8 cellular contexts compared by ENCODE assay signal in genomic region chr15:76337047-76337738, GRCh38. TPM values are rescaled to one million over a fixed set of nuclear protein-coding genes. Genes with fewer than 3 reads are reported as not detected.
A peak's percentile ranks its signal among the peaks of the same experiment; 100 is the strongest.
DNase-seq lines count a peak whose midpoint lies in the region; ATAC-seq lines count a peak whose summit lies in the region.

No MANE protein-coding gene starts in this region.

- POLR2A ChIA-PET in CD4-positive, alpha-beta memory T cell (lab: Charles Lee; ENCODE audit: partially characterized antibody), result interaction anchor here (1.8 kb wide), 1 partner anchor 47 kb away, joined by 5 read pairs; no protein-coding TSS in a partner anchor
- POLR2A ChIA-PET in activated CD8-positive, alpha-beta T cell treated with anti-CD3 and anti-CD28 coated beads, Interleukin-2, amount 10 ng/mL, durations not matched to agents 7 days and 5 days (lab: Charles Lee), result interaction anchor here (0.9 to 1.0 kb wide), 2 partner anchors 9 to 12 kb away, joined by 3 read pairs; no protein-coding TSS in a partner anchor

- H3K9me3 ChIP-seq in CD4-positive, alpha-beta memory T cell (ENCODE audit: control insufficient read depth in 1 of 2, low read length in 2 of 2), result no peaks in the 10 kb centered on the region
- H3K9me3 ChIP-seq in HUES6 (ENCODE audit: control insufficient read depth, insufficient read depth, low read depth, low read length), result no peaks in the 10 kb centered on the region
- H3K9me3 ChIP-seq in muscle layer of colon (ENCODE audit: low read length), result no peaks in the 10 kb centered on the region

- H3K36me3 ChIP-seq in CD4-positive, alpha-beta memory T cell (ENCODE audit: insufficient read depth, low read length), result no peaks in the 10 kb centered on the region
- H3K36me3 ChIP-seq in HUES6 (ENCODE audit: control insufficient read depth, insufficient read depth, low read length), result no peaks in the 10 kb centered on the region
- no peaks in the 10 kb centered on the region for H3K36me3 ChIP-seq in muscle layer of colon (ENCODE audit: insufficient read depth, low read length)

- CTCF ChIA-PET in CD4-positive, alpha-beta memory T cell (lab: Charles Lee; ENCODE audit: partially characterized antibody), result no interaction called here
- CTCF ChIA-PET in activated CD8-positive, alpha-beta T cell treated with anti-CD3 and anti-CD28 coated beads, Interleukin-2, amount 10 ng/mL, durations not matched to agents 7 days and 5 days (lab: Charles Lee), result no interaction called here

- H3K27me3 ChIP-seq in CD4-positive, alpha-beta memory T cell (ENCODE audit: insufficient read depth, low read length), result peaks cover 56% of the 10 kb centered on the region
- H3K27me3 ChIP-seq in HUES6 (ENCODE audit: control insufficient read depth, insufficient read depth, low read length), result peaks cover 100% of the 10 kb centered on the region
- H3K27me3 ChIP-seq in muscle layer of colon (ENCODE audit: control insufficient read depth in 1 of 2, insufficient read depth in 2 of 2, low read length in 2 of 2), result peaks cover 48 to 71% of the 10 kb centered on the region in 2 donors

- peak in 1 of 5 donors; percentile 32 for DNase-seq in CD4-positive, alpha-beta memory T cell
- no peak for DNase-seq in activated CD8-positive, alpha-beta T cell treated with anti-CD3 and anti-CD28 coated beads, Interleukin-2, amount 10 ng/mL, durations not matched to agents 7 days and 5 days
- DNase-seq in medulla oblongata (ENCODE audit: extremely low spot score), result no peak
- no peak for DNase-seq in dedifferentiated amniotic fluid mesenchymal stem cell (ENCODE audit: extremely low spot score)
- DNase-seq in left colon, result no peak
- no peak for DNase-seq in substantia nigra (lab: John Stamatoyannopoulos, UW)

- H3K36me3 Mint-ChIP-seq in CD4-positive, alpha-beta memory T cell, result peaks cover 0 to 2% of the 10 kb centered on the region in 2 donors
- H3K36me3 Mint-ChIP-seq in activated CD8-positive, alpha-beta T cell treated with anti-CD3 and anti-CD28 coated beads, Interleukin-2, amount 10 ng/mL, durations not matched to agents 7 days and 5 days (ENCODE audit: low read depth), result peaks cover 7% of the 10 kb centered on the region

- H3K27ac Mint-ChIP-seq in CD4-positive, alpha-beta memory T cell, result peak overlapping the region in 5 of 7 donors; percentile 49 to 85 (median 66)
- H3K27ac Mint-ChIP-seq in activated CD8-positive, alpha-beta T cell treated with anti-CD3 and anti-CD28 coated beads, Interleukin-2, amount 10 ng/mL, durations not matched to agents 7 days and 5 days, result peak overlapping the region; percentile 58

- H3K9me3 Mint-ChIP-seq in CD4-positive, alpha-beta memory T cell, result peaks cover 0 to 20% (median 2%) of the 10 kb centered on the region in 8 donors
- no peaks in the 10 kb centered on the region for H3K9me3 Mint-ChIP-seq in activated CD8-positive, alpha-beta T cell treated with anti-CD3 and anti-CD28 coated beads, Interleukin-2, amount 10 ng/mL, durations not matched to agents 7 days and 5 days (ENCODE audit: insufficient read depth)

- no peak overlapping the region for H3K27ac ChIP-seq in CD4-positive, alpha-beta memory T cell (ENCODE audit: low read depth, low read length)
- H3K27ac ChIP-seq in HUES6 (ENCODE audit: low read depth, low read length), result no peak overlapping the region
- H3K27ac ChIP-seq in muscle layer of colon (ENCODE audit: low read depth, low read length), result peak overlapping the region; percentile 3
- H3K27ac ChIP-seq in substantia nigra (ENCODE audit: low read depth, low read length, poor library complexity, severe bottlenecking), result no peak overlapping the region

- peaks cover 41 to 71% (median 53%) of the 10 kb centered on the region in 4 donors for H3K4me1 Mint-ChIP-seq in CD4-positive, alpha-beta memory T cell
- peaks cover 58% of the 10 kb centered on the region for H3K4me1 Mint-ChIP-seq in activated CD8-positive, alpha-beta T cell treated with anti-CD3 and anti-CD28 coated beads, Interleukin-2, amount 10 ng/mL, durations not matched to agents 7 days and 5 days (ENCODE audit: low read depth)

- H3K27me3 Mint-ChIP-seq in CD4-positive, alpha-beta memory T cell, result peaks cover 66 to 73% of the 10 kb centered on the region in 2 donors
- H3K27me3 Mint-ChIP-seq in activated CD8-positive, alpha-beta T cell treated with anti-CD3 and anti-CD28 coated beads, Interleukin-2, amount 10 ng/mL, durations not matched to agents 7 days and 5 days (ENCODE audit: low read depth), result peaks cover 70% of the 10 kb centered on the region

- intact Hi-C loops in CD4-positive, alpha-beta memory T cell (cut with micrococcal nuclease), result no loop called here
- intact Hi-C loops in left colon (cut with DNase I, micrococcal nuclease), result no loop called here

- H3K9ac ChIP-seq in HUES6 (ENCODE audit: low read length) (no peak overlapping the region), muscle layer of colon (ENCODE audit: low read length) (peak overlapping the region; percentile 20)

- H3K4me1 ChIP-seq in CD4-positive, alpha-beta memory T cell (ENCODE audit: insufficient read depth, low read length), result peaks cover 71% of the 10 kb centered on the region
- H3K4me1 ChIP-seq in HUES6 (ENCODE audit: control insufficient read depth, insufficient read depth, low read length) (peaks cover 44% of the 10 kb centered on the region), muscle layer of colon (ENCODE audit: insufficient read depth, low read length) (peaks cover 21% of the 10 kb centered on the region)

- peak overlapping the region; percentile 2 to 24 for H3K4me3 ChIP-seq in CD4-positive, alpha-beta memory T cell (ENCODE audit: low read length in 2 of 2)
- H3K4me3 ChIP-seq in HUES6 (ENCODE audit: low read depth, low read length), result peak overlapping the region; percentile 59
- H3K4me3 ChIP-seq in muscle layer of colon (ENCODE audit: low read depth in 1 of 2, low read length in 2 of 2), result peak overlapping the region; percentile 57 to 65

- H3K4me3 Mint-ChIP-seq in CD4-positive, alpha-beta memory T cell, result peak overlapping the region; percentile 75 to 93 (median 86)
- peak overlapping the region; percentile 67 for H3K4me3 Mint-ChIP-seq in activated CD8-positive, alpha-beta T cell treated with anti-CD3 and anti-CD28 coated beads, Interleukin-2, amount 10 ng/mL, durations not matched to agents 7 days and 5 days

- no peak for ATAC-seq in activated CD8-positive, alpha-beta T cell treated with anti-CD3 and anti-CD28 coated beads, Interleukin-2, amount 10 ng/mL, durations not matched to agents 7 days and 5 days
- no peak for ATAC-seq in left colon

RNA-seq across cellular contexts. Expression of gene ISL2, which starts 0.6 kb away (rescaled TPM):
- not detected for total RNA-seq in CD4-positive, alpha-beta memory T cell
- not detected for polyA plus RNA-seq in CD4-positive, alpha-beta memory T cell
- under 1 TPM; 0.32 to 0.37 TPM for total RNA-seq in activated CD8-positive, alpha-beta T cell treated with anti-CD3 and anti-CD28 coated beads, Interleukin-2, amount 10 ng/mL, durations not matched to agents 7 days and 5 days
- under 1 TPM; 0.24 to 0.95 TPM for total RNA-seq in left colon

RNA-seq across cellular contexts. Expression of gene ETFA, which starts 25.9 kb away (rescaled TPM):
- 10 to 100 TPM; 47.7 to 49.4 TPM for total RNA-seq in CD4-positive, alpha-beta memory T cell
- polyA plus RNA-seq in CD4-positive, alpha-beta memory T cell, result 100 to 1,000 TPM; 104 to 106 TPM
- total RNA-seq in activated CD8-positive, alpha-beta T cell treated with anti-CD3 and anti-CD28 coated beads, Interleukin-2, amount 10 ng/mL, durations not matched to agents 7 days and 5 days, result 100 to 1,000 TPM; 108 to 111 TPM
- total RNA-seq in left colon, result 100 to 1,000 TPM; 271 to 289 TPM
